Comparison of ENCODE assay signal across 1 cellular context in genomic region chr3:122795674-122795969, GRCh38.
TF ChIP-seq lines count a peak whose summit lies in the region.

No MANE protein-coding gene starts in this region.

TF ChIP-seq in SK-N-SH, 30 proteins besides CTCF, POLR2A, EP300 and RAD21 (continued from another document):
- TF ChIP-seq PBX3 (IDR thresholded peaks at IDR 0.05) (no peak), REST (IDR thresholded peaks at IDR 0.05; ENCODE audit: low read depth, low read length) (no peak), NFIC (IDR thresholded peaks at IDR 0.05; ENCODE audit: borderline replicate concordance) (no peak), FOXJ3 (CRISPR knock-in tag; IDR thresholded peaks at IDR 0.05) (no peak), FOXM1 (IDR thresholded peaks at IDR 0.05; ENCODE audit: low read depth) (no peak), GABPA (IDR thresholded peaks at IDR 0.05; ENCODE audit: low read depth) (no peak), ZBTB33 (IDR thresholded peaks at IDR 0.05; ENCODE audit: borderline replicate concordance, low read depth) (no peak), FOSL2 (IDR thresholded peaks at IDR 0.05; ENCODE audit: borderline replicate concordance, low read depth) (no peak), SIN3A (IDR thresholded peaks at IDR 0.05; ENCODE audit: borderline replicate concordance, low read depth, low read length) (no peak)
